In genomic region chr14:22319526-22320352, GRCh38 we compare ENCODE assay signal across 9 cellular contexts.
DNase-seq lines count a peak whose midpoint lies in the region; ATAC-seq and TF ChIP-seq lines count a peak whose summit lies in the region.
"Had no signal": no experiment of that assay in that cellular context is flagged by ENCODE, and none has a peak within 500 bp of the region (broad histone marks: within the 10 kb centered on the region; RNA-seq: fewer than 3 reads in every experiment).

No MANE protein-coding gene starts in this region.

- no peaks in the 10 kb centered on the region for H3K36me3 Mint-ChIP-seq in HFFc6 (ENCODE audit: low read depth)

- no peak overlapping the region for H3K9ac ChIP-seq in NT2/D1 (ENCODE audit: insufficient read length, low read depth)
- H3K9ac ChIP-seq: BLaER1 treated with 17β-estradiol and CSF1 and Interleukin-3, amounts not matched to agents 10 nM and 100 nM had no signal

- in situ Hi-C loops in astrocyte of the spinal cord (cut with HindIII; ENCODE audit: low sequenced_read_pairs), result no loop called here

- H3K27me3 Mint-ChIP-seq in HFFc6 (ENCODE audit: insufficient read depth), result peaks cover 10% of the 10 kb centered on the region; the same call in 1 of the 2 replicates

- no peak for ATAC-seq in stimulated activated naive CD8-positive, alpha-beta T cell treated with anti-CD3 and anti-CD28 coated beads, Interleukin-15, Interleukin-2, amounts not matched to agents 100 U/mL and 50 U/mL, for 24 hours
- no peak for ATAC-seq in GM18858 (IDR thresholded peaks at IDR 0.05; ENCODE audit: unreplicated experiment)

- TF ChIP-seq CTCF in HFFc6 (IDR thresholded peaks at IDR 0.05) (peak; percentile 82), astrocyte of the spinal cord (IDR thresholded peaks at IDR 0.05; ENCODE audit: low read depth, low read length) (peak; percentile 66)

- H3K36me3 ChIP-seq in NT2/D1 (ENCODE audit: insufficient read depth, insufficient read length, low read length), result no peaks in the 10 kb centered on the region
- H3K36me3 ChIP-seq: BLaER1 treated with 17β-estradiol and CSF1 and Interleukin-3, amounts not matched to agents 10 nM and 100 nM had no signal

- peaks cover 3% of the 10 kb centered on the region; the same call in 1 of the 2 replicates for H3K9me3 ChIP-seq in NT2/D1 (ENCODE audit: insufficient read depth, low read length)
- H3K9me3 ChIP-seq: BLaER1 treated with 17β-estradiol and CSF1 and Interleukin-3, amounts not matched to agents 10 nM and 100 nM had no signal

- no peaks in the 10 kb centered on the region for H3K9me3 Mint-ChIP-seq in HFFc6

- DNase-seq in NCI-H2107 treated with DMSO at 0.1 percent for 48 hours (lab: John Stamatoyannopoulos, UW; ENCODE audit: unreplicated experiment), result peak; percentile 19
- no peak for DNase-seq in NCI-H2107 (lab: John Stamatoyannopoulos, UW)
- peak; percentile 60 for DNase-seq in HFFc6
- peak; percentile 32 for DNase-seq in NT2/D1 (ENCODE audit: low read depth, low spot score)
- DNase-seq in astrocyte of the spinal cord (ENCODE audit: low read depth, low spot score), result peak; percentile 81
- peak in 26 of 51 donors; percentile 4 to 68 (median 18) for DNase-seq in hypothalamus (lab: John Stamatoyannopoulos, UW)
- peak; percentile 10 for DNase-seq in stimulated activated naive CD8-positive, alpha-beta T cell treated with anti-CD3 and anti-CD28 coated beads, Interleukin-15, Interleukin-2, amounts not matched to agents 100 U/mL and 50 U/mL, for 24 hours

- H3K4me1 ChIP-seq in NT2/D1 (ENCODE audit: insufficient read depth, insufficient read length), result peaks cover 2% of the 10 kb centered on the region
- H3K4me1 ChIP-seq: BLaER1 treated with 17β-estradiol and CSF1 and Interleukin-3, amounts not matched to agents 10 nM and 100 nM had no signal

- H3K27me3 ChIP-seq in NT2/D1 (ENCODE audit: insufficient read depth, insufficient read length), result no peaks in the 10 kb centered on the region
- H3K27me3 ChIP-seq: BLaER1 treated with 17β-estradiol and CSF1 and Interleukin-3, amounts not matched to agents 10 nM and 100 nM had no signal

- H3K4me3 ChIP-seq in NT2/D1 (ENCODE audit: insufficient read length, low read depth) (no peak overlapping the region), astrocyte of the spinal cord (ENCODE audit: low read depth, low read length) (no peak overlapping the region)
- H3K4me3 ChIP-seq: BLaER1 treated with 17β-estradiol and CSF1 and Interleukin-3, amounts not matched to agents 10 nM and 100 nM had no signal

- no peak overlapping the region for H3K27ac Mint-ChIP-seq in HFFc6

- H3K4me1 Mint-ChIP-seq in HFFc6 (ENCODE audit: low read depth), result no peaks in the 10 kb centered on the region

- H3K4me3 Mint-ChIP-seq in HFFc6, result no peak overlapping the region
